In the genomic region with DNA sequence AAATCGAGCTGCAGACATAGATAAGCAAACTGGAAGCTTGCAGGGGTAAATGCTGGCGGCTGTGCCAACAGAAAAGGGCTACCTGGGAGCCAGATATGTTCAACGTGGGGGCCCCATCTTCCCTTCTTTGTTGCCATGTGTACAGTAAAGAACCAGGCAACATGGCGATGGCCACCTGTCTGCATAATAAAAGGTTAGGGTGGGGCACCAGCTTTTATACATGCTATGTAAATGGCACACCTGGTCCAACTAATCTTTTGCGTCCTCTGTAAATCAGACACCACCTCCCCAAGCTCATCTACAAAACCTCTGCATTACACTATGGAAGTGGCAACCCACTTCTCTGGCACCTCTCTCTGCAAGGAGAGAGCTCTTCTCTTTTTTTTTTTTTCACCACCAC, we compare ENCODE assay signal across 24 cellular contexts. TPM values are rescaled to one million over a fixed set of nuclear protein-coding genes. Genes with fewer than 3 reads are reported as not detected.
DNase-seq lines count a peak whose midpoint lies in the region; ATAC-seq and TF ChIP-seq lines count a peak whose summit lies in the region.
"Had no signal": no experiment of that assay in that cellular context is flagged by ENCODE, and none has a peak within 500 bp of the region (broad histone marks: within the 10 kb centered on the region; RNA-seq: fewer than 3 reads in every experiment).

No MANE protein-coding gene starts in this region.

- no peak overlapping the region for H3K4ac ChIP-seq in neuronal stem cell (ENCODE audit: low read length)

- H2BK5ac ChIP-seq in neuronal stem cell (ENCODE audit: low read length): no peak overlapping the region

- peak overlapping the region; percentile 43 for H4K8ac ChIP-seq in neuronal stem cell (ENCODE audit: low read depth, low read length)

- H3K79me1 ChIP-seq in neuronal stem cell (ENCODE audit: low read depth, low read length): peaks cover 7% of the 10 kb centered on the region

- peaks cover 11% of the 10 kb centered on the region for H3K4me1 Mint-ChIP-seq in GM23338
- H3K4me1 Mint-ChIP-seq: activated CD4-positive, alpha-beta T cell treated with anti-CD3 and anti-CD28 coated beads, Interleukin-2, amount 10 ng/mL, durations not matched to agents 24 days and 14 days; activated naive CD8-positive, alpha-beta T cell treated with anti-CD3 and anti-CD28 coated beads, Interleukin-2, amount 10 ng/mL, durations not matched to agents 7 days and 5 days; nephron; T-helper 17 cell had no signal

- H3K14ac ChIP-seq in neuronal stem cell (ENCODE audit: low read length): no peak overlapping the region

- H3K4me3 ChIP-seq in GM23338 (no peak overlapping the region), neuronal stem cell (ENCODE audit: low read length in 2 of 2) (no peak overlapping the region)
- H3K4me3 ChIP-seq: Peyer's patch, sigmoid colon, uterus had no signal

- H4K20me1 ChIP-seq in GM23338 (replicated peaks; ENCODE audit: insufficient read depth): peaks cover 5% of the 10 kb centered on the region

- no peak overlapping the region for H4K91ac ChIP-seq in neuronal stem cell (ENCODE audit: low read depth, low read length, poor library complexity)

- H2AFZ ChIP-seq in GM23338: no peak overlapping the region
- no peak overlapping the region for H2AFZ ChIP-seq in neuronal stem cell (ENCODE audit: low read length)
- H2AFZ ChIP-seq: parathyroid adenoma had no signal

- no peak overlapping the region for H2AK5ac ChIP-seq in neuronal stem cell (ENCODE audit: low read depth, low read length)

- no peak overlapping the region for H3K4me3 Mint-ChIP-seq in GM23338
- H3K4me3 Mint-ChIP-seq: activated CD4-positive, alpha-beta T cell treated with anti-CD3 and anti-CD28 coated beads, Interleukin-2, amount 10 ng/mL, durations not matched to agents 24 days and 14 days; activated naive CD8-positive, alpha-beta T cell treated with anti-CD3 and anti-CD28 coated beads, Interleukin-2, amount 10 ng/mL, durations not matched to agents 7 days and 5 days; CD4-positive, alpha-beta T cell; nephron; T-helper 17 cell had no signal

- WGBS in neuronal stem cell (ENCODE audit: extremely low coverage in 2 of 2, insufficient read length in 2 of 2, insufficient replicate concordance in 1 of 2), 2 donors: no CpG with 5 or more reads among the region's 5 CpGs

- H3K27ac ChIP-seq in GM23338 (ENCODE audit: low read depth): peak overlapping the region; percentile 84; the same call in 1 of the 2 replicates
- H3K27ac ChIP-seq in neuronal stem cell (replicated peaks; ENCODE audit: low read length): no peak overlapping the region
- H3K27ac ChIP-seq: foreskin keratinocyte, parathyroid adenoma, Peyer's patch, sigmoid colon, uterus had no signal

- H3K4me1 ChIP-seq in GM23338 (ENCODE audit: insufficient read depth): peaks cover 8% of the 10 kb centered on the region
- H3K4me1 ChIP-seq in neuronal stem cell (ENCODE audit: control insufficient read depth in 2 of 2, insufficient read depth in 1 of 2, low read depth in 1 of 2, low read length in 2 of 2): no peaks in the 10 kb centered on the region
- H3K4me1 ChIP-seq: foreskin keratinocyte, parathyroid adenoma, Peyer's patch, sigmoid colon, uterus had no signal

- ATAC-seq in GM23338 (no peak), GM18511 (IDR thresholded peaks at IDR 0.05; ENCODE audit: unreplicated experiment) (no peak), GM21737 (IDR thresholded peaks at IDR 0.05; ENCODE audit: unreplicated experiment) (no peak)
- ATAC-seq: foreskin keratinocyte, left ventricle myocardium superior, T-helper 17 cell had no signal

- H3K9me3 Mint-ChIP-seq in GM23338: peaks cover 2% of the 10 kb centered on the region; the same call in 1 of the 3 replicates
- H3K9me3 Mint-ChIP-seq: activated CD4-positive, alpha-beta T cell treated with anti-CD3 and anti-CD28 coated beads, Interleukin-2, amount 10 ng/mL, durations not matched to agents 24 days and 14 days; activated naive CD8-positive, alpha-beta T cell treated with anti-CD3 and anti-CD28 coated beads, Interleukin-2, amount 10 ng/mL, durations not matched to agents 7 days and 5 days; activated T-helper 2 cell treated with anti-CD3 and anti-CD28 coated beads, Interferon-gamma antibody, Interleukin-2, Interleukin-4, amounts not matched to agents 10 μg/mL and 5 μg/mL and 100 μg/mL, durations not matched to agents 14 hours and 24 hours and 36 hours; CD4-positive, alpha-beta T cell; nephron had no signal

- no peaks in the 10 kb centered on the region for H3K9me2 ChIP-seq in GM23338 (ENCODE audit: insufficient read depth)

- H2BK120ac ChIP-seq in neuronal stem cell (ENCODE audit: low read depth, low read length): no peak overlapping the region

- H3K4me2 ChIP-seq in GM23338 (no peak overlapping the region), neuronal stem cell (ENCODE audit: insufficient read depth, low read length, poor library complexity, severe bottlenecking) (no peak overlapping the region)

- peaks cover 18% of the 10 kb centered on the region for H3K27me3 Mint-ChIP-seq in GM23338 (ENCODE audit: insufficient read depth, low read depth, poor library complexity)
- H3K27me3 Mint-ChIP-seq: activated CD4-positive, alpha-beta T cell treated with anti-CD3 and anti-CD28 coated beads, Interleukin-2, amount 10 ng/mL, durations not matched to agents 24 days and 14 days; activated naive CD8-positive, alpha-beta T cell treated with anti-CD3 and anti-CD28 coated beads, Interleukin-2, amount 10 ng/mL, durations not matched to agents 7 days and 5 days; CD4-positive, alpha-beta T cell; T-helper 17 cell had no signal

- H3K27me3 ChIP-seq in GM23338 (ENCODE audit: insufficient read depth) (no peaks in the 10 kb centered on the region), neuronal stem cell (ENCODE audit: control insufficient read depth in 3 of 3, insufficient read depth in 3 of 3, low read depth in 1 of 3, low read length in 3 of 3) (no peaks in the 10 kb centered on the region)
- H3K27me3 ChIP-seq: foreskin keratinocyte, Peyer's patch, sigmoid colon, uterus had no signal

- H3K36me3 Mint-ChIP-seq in GM23338 (ENCODE audit: low read depth): peaks cover 80% of the 10 kb centered on the region

- no peak overlapping the region for H2BK15ac ChIP-seq in neuronal stem cell (ENCODE audit: low read length)

- H3K9me3 ChIP-seq in neuronal stem cell (replicated peaks in 1 of 2; ENCODE audit: control insufficient read depth in 2 of 2, insufficient read depth in 1 of 2, low read depth in 1 of 2, low read length in 2 of 2): no peaks in the 10 kb centered on the region
- H3K9me3 ChIP-seq: Peyer's patch, sigmoid colon, uterus had no signal

- H3F3A ChIP-seq in GM23338 (replicated peaks; ENCODE audit: low read depth): peaks cover 8% of the 10 kb centered on the region

- H3K79me2 ChIP-seq in GM23338 (replicated peaks; ENCODE audit: insufficient read depth): no peaks in the 10 kb centered on the region; the same call in 1 of the 2 replicates

- DNase-seq in GM23338 (ENCODE audit: low spot score) (no peak), NCI-H2081 treated with DMSO at 0.1 percent for 48 hours (lab: John Stamatoyannopoulos, UW) (peak; percentile 39), NCI-H748 treated with DMSO at 0.1 percent for 48 hours (lab: John Stamatoyannopoulos, UW) (peak; percentile 68), neuronal stem cell (ENCODE audit: low spot score) (no peak), HCEC 1CT (no peak)
- DNase-seq: activated CD4-positive, alpha-beta T cell treated with anti-CD3 and anti-CD28 coated beads, Interleukin-2, amount 10 ng/mL, durations not matched to agents 24 days and 14 days; activated naive CD8-positive, alpha-beta T cell treated with anti-CD3 and anti-CD28 coated beads, Interleukin-2, amount 10 ng/mL, durations not matched to agents 7 days and 5 days; CD4-positive, alpha-beta T cell; cerebellar nuclear complex; foreskin keratinocyte; hippocampal formation; KBM-7; left ventricle myocardium superior; midbrain; NCI-H2029 treated with DMSO at 0.1 percent for 48 hours; Peyer's patch; sigmoid colon; T-helper 17 cell; uterus had no signal

- no peak overlapping the region for H2BK12ac ChIP-seq in neuronal stem cell (ENCODE audit: low read length)

- H3K9ac ChIP-seq in neuronal stem cell (ENCODE audit: low read depth, low read length, poor library complexity): no peak overlapping the region
- H3K9ac ChIP-seq: parathyroid adenoma had no signal

- no peak overlapping the region for H3K23ac ChIP-seq in neuronal stem cell (ENCODE audit: low read depth, low read length, poor library complexity)

- peak overlapping the region; percentile 53 for H3K27ac Mint-ChIP-seq in GM23338
- H3K27ac Mint-ChIP-seq: activated CD4-positive, alpha-beta T cell treated with anti-CD3 and anti-CD28 coated beads, Interleukin-2, amount 10 ng/mL, durations not matched to agents 24 days and 14 days; activated naive CD8-positive, alpha-beta T cell treated with anti-CD3 and anti-CD28 coated beads, Interleukin-2, amount 10 ng/mL, durations not matched to agents 7 days and 5 days; activated T-helper 2 cell treated with anti-CD3 and anti-CD28 coated beads, Interferon-gamma antibody, Interleukin-2, Interleukin-4, amounts not matched to agents 10 μg/mL and 5 μg/mL and 100 μg/mL, durations not matched to agents 14 hours and 24 hours and 36 hours; CD4-positive, alpha-beta T cell; nephron; T-helper 17 cell had no signal

- H3K36me3 ChIP-seq in GM23338 (ENCODE audit: insufficient read depth) (peaks cover 18% of the 10 kb centered on the region), neuronal stem cell (replicated peaks in 1 of 2; ENCODE audit: control insufficient read depth in 2 of 2, insufficient read depth in 2 of 2, low read length in 2 of 2) (peaks cover 50 to 82% of the 10 kb centered on the region in 2 donors)
- H3K36me3 ChIP-seq: uterus had no signal

- H3K18ac ChIP-seq in neuronal stem cell (ENCODE audit: low read length): no peak overlapping the region

- TF ChIP-seq CTCF in GM23338 (conservative IDR thresholded peaks at IDR 0.05; ENCODE audit: low read depth in 2 of 2): no peak

RNA-seq across cellular contexts. Expression of a gene that starts 13.9 kb away (rescaled TPM):
- total RNA-seq in GM23338 (2014; rRNA removed; shearing (Covaris generic)): 77.1 and 98.5 TPM in 2 replicates
- polyA plus RNA-seq in GM23338 (2016; fragmentation: Nextera tagmentation; extraction: Ambion mirVana): 227 and 247 TPM in 2 replicates
- polyA plus RNA-seq in neuronal stem cell (2013, experiment 1 of 2): 118 TPM
- polyA plus RNA-seq in neuronal stem cell (2013, experiment 2 of 2): 113 TPM

RNA-seq across cellular contexts. Expression of a gene that starts 14.2 kb away (rescaled TPM):
- 93.1 and 125 TPM in 2 replicates for total RNA-seq in GM23338 (2014; rRNA removed; shearing (Covaris generic))
- 134 and 205 TPM in 2 replicates for polyA plus RNA-seq in GM23338 (2016; fragmentation: Nextera tagmentation; extraction: Ambion mirVana)
- 126 TPM for polyA plus RNA-seq in neuronal stem cell (2013, experiment 1 of 2)
- 129 TPM for polyA plus RNA-seq in neuronal stem cell (2013, experiment 2 of 2)

RNA-seq across cellular contexts. Expression of a gene that starts 16.0 kb away (rescaled TPM):
- 12.2 and 18.1 TPM in 2 replicates for total RNA-seq in GM23338 (2014; rRNA removed; shearing (Covaris generic))
- 10.7 and 13.4 TPM in 2 replicates for polyA plus RNA-seq in GM23338 (2016; fragmentation: Nextera tagmentation; extraction: Ambion mirVana)
- 4.5 TPM for polyA plus RNA-seq in neuronal stem cell (2013, experiment 1 of 2)
- 4.8 TPM for polyA plus RNA-seq in neuronal stem cell (2013, experiment 2 of 2)

RNA-seq across cellular contexts. Expression of a gene that starts 16.1 kb away (rescaled TPM):
- 88.0 and 93.2 TPM in 2 replicates for total RNA-seq in GM23338 (2014; rRNA removed; shearing (Covaris generic))
- polyA plus RNA-seq in GM23338 (2016; fragmentation: Nextera tagmentation; extraction: Ambion mirVana): 33.4 and 34.3 TPM in 2 replicates
- polyA plus RNA-seq in neuronal stem cell (2013, experiment 1 of 2): 67.4 TPM
- 65.7 TPM for polyA plus RNA-seq in neuronal stem cell (2013, experiment 2 of 2)

RNA-seq across cellular contexts. Expression of a gene that starts 43.3 kb away (rescaled TPM):
- 1,703 and 1,870 TPM in 2 replicates for total RNA-seq in GM23338 (2014; rRNA removed; shearing (Covaris generic))
- 1,770 and 2,005 TPM in 2 replicates for polyA plus RNA-seq in GM23338 (2016; fragmentation: Nextera tagmentation; extraction: Ambion mirVana)
- 640 TPM for polyA plus RNA-seq in neuronal stem cell (2013, experiment 1 of 2)
- 634 TPM for polyA plus RNA-seq in neuronal stem cell (2013, experiment 2 of 2)

Comparison
In these comparisons a context has a peak if more than half of its experiments do, and no peak if none do; other contexts are left out.
1. DNase-seq: peak in NCI-H2081 treated with DMSO at 0.1 percent for 48 hours (single experiment) and NCI-H748 treated with DMSO at 0.1 percent for 48 hours (single experiment); none in GM23338 (single experiment), neuronal stem cell (single experiment) and HCEC 1CT (single experiment).